ENCODE assay signal across 8 cellular contexts in the genomic region with DNA sequence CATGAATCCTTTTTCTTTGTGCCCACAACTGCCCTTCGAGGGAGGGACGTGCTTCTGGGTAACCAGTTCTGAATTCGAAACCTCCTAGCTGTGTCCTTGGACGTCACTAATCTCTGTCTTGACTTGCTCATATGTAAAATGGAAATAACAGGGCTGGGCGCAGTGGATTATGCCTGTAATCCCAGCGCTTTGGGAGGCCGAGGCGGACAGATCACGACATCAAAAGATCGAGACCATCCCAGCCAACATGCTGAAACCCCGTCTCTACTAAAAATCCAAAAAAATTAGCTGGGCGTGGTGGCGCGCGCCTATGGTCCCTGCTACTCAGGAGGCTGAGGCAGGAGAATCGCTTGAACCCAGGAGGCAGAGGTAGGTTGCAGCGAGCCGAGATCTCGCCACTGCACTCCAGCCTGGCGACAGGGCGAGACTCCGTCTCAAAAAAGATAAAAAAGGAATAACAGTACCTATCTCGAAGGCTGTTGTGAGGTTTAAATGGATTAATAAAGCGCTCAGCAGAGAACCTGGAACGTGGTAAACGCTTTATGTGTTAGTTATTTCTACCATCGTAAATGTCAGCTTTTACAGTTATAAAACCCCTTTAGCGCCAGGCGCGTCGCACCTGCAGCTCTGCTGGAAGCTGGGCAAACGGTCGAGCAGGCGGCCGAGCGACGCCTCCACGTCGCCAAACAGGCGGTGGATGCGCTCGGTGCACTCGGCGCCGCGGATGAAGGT. TPM values are rescaled to one million over a fixed set of nuclear protein-coding genes. Genes with fewer than 3 reads are reported as not detected.
DNase-seq lines count a peak whose midpoint lies in the region; ATAC-seq, FAIRE-seq and TF ChIP-seq lines count a peak whose summit lies in the region.

No MANE protein-coding gene starts in this region.

- peak overlapping the region; percentile 69 for H3K9ac ChIP-seq in muscle layer of colon (ENCODE audit: low read length)

- no peaks in the 10 kb centered on the region for H3K27me3 ChIP-seq in cardiac muscle cell
- H3K27me3 ChIP-seq in muscle layer of colon (ENCODE audit: control insufficient read depth in 1 of 2, insufficient read depth in 2 of 2, low read length in 2 of 2), result no peaks in the 10 kb centered on the region
- no peaks in the 10 kb centered on the region for H3K27me3 ChIP-seq in aorta (ENCODE audit: control insufficient read depth in 1 of 2, insufficient read depth in 2 of 2, low read length in 1 of 2)

- peaks cover 13% of the 10 kb centered on the region for H3K4me1 ChIP-seq in cardiac muscle cell (ENCODE audit: low read depth)
- H3K4me1 ChIP-seq in muscle layer of colon (ENCODE audit: insufficient read depth, low read length), result peaks cover 22% of the 10 kb centered on the region
- no peaks in the 10 kb centered on the region for H3K4me1 ChIP-seq in aorta (ENCODE audit: control insufficient read depth in 1 of 2, insufficient read depth in 2 of 2, low read length in 2 of 2)

- H3K36me3 ChIP-seq in cardiac muscle cell (peaks cover 38% of the 10 kb centered on the region), muscle layer of colon (ENCODE audit: insufficient read depth, low read length) (peaks cover 40% of the 10 kb centered on the region), aorta (ENCODE audit: control insufficient read depth in 1 of 2, insufficient read depth in 2 of 2, low read length in 1 of 2) (peaks cover 3 to 10% of the 10 kb centered on the region in 2 donors)

- TF ChIP-seq CTCF in cardiac muscle cell (IDR thresholded peaks at IDR 0.05; ENCODE audit: low read depth, low read length) (no peak), choroid plexus epithelial cell (conservative IDR thresholded peaks at IDR 0.05; ENCODE audit: low read depth, low read length) (no peak), D721Med (IDR thresholded peaks at IDR 0.05; ENCODE audit: insufficient read depth, missing control alignments) (no peak)

- peak overlapping the region; percentile 85 for H3K27ac ChIP-seq in cardiac muscle cell
- peak overlapping the region; percentile 96 for H3K27ac ChIP-seq in muscle layer of colon (ENCODE audit: low read depth, low read length)
- H3K27ac ChIP-seq in aorta (ENCODE audit: low read depth in 1 of 2, low read length in 2 of 2), result peak overlapping the region; percentile 20 to 30

- no peak for DNase-seq in cardiac muscle cell (ENCODE audit: low read depth in 1 of 2, low spot score in 1 of 2)
- DNase-seq in left ventricle myocardium superior, result no peak
- DNase-seq in choroid plexus epithelial cell (ENCODE audit: low read depth), result no peak
- peak; percentile 40 to 60 for DNase-seq in aorta
- no peak for DNase-seq in NCI-H1417 (lab: John Stamatoyannopoulos, UW)
- DNase-seq in D721Med (ENCODE audit: insufficient read length, low spot score), result no peak

- H3K4me3 ChIP-seq in cardiac muscle cell (peak overlapping the region; percentile 75), choroid plexus epithelial cell (ENCODE audit: low read depth, low read length) (peak overlapping the region; percentile 95), muscle layer of colon (ENCODE audit: low read depth in 1 of 2, low read length in 2 of 2) (peak overlapping the region; percentile 80 to 84), aorta (ENCODE audit: low read length in 2 of 2) (peak overlapping the region; percentile 51 to 65)

- WGBS in aorta, 2 donors, result 20% methylated on average over 46 of the region's 46 CpGs

- no peak for FAIRE-seq in D721Med (lab: Jason Lieb, UNC)

- ATAC-seq in left ventricle myocardium superior (no peak), aorta (ENCODE audit: low FRiP score) (no peak), HG03460 (IDR thresholded peaks at IDR 0.05; ENCODE audit: unreplicated experiment) (no peak)

- no peaks in the 10 kb centered on the region for H3K9me3 ChIP-seq in cardiac muscle cell (ENCODE audit: low read depth)
- no peaks in the 10 kb centered on the region for H3K9me3 ChIP-seq in muscle layer of colon (ENCODE audit: low read length)
- no peaks in the 10 kb centered on the region for H3K9me3 ChIP-seq in aorta (ENCODE audit: control insufficient read depth, low read length)

- intact Hi-C loops in left ventricle myocardium superior (cut with micrococcal nuclease), result no loop called here
- intact Hi-C loops in aorta (cut with DNase I), result no loop called here

RNA-seq across cellular contexts. Expression of a gene that starts 0.6 kb away (rescaled TPM):
- total RNA-seq in cardiac muscle cell (79.2 and 95.3 TPM in 2 replicates), left ventricle myocardium superior (25.9 TPM), aorta (10 to 100 TPM; 21.5 to 29.4 TPM)
- polyA plus RNA-seq in cardiac muscle cell (54.5 and 62.6 TPM in 2 replicates), aorta (10 to 100 TPM in 1 of 2 donors, 1 to 10 TPM in 1; 5.3 to 16.5 TPM)

RNA-seq across cellular contexts. Expression of a gene that starts 0.8 kb away (rescaled TPM):
- total RNA-seq in cardiac muscle cell, result 8.5 and 9.5 TPM in 2 replicates
- polyA plus RNA-seq in cardiac muscle cell, result 23.6 and 26.1 TPM in 2 replicates
- total RNA-seq in left ventricle myocardium superior, result 8.0 TPM
- total RNA-seq in aorta, result 10 to 100 TPM; 11.5 to 21.3 TPM
- 10 to 100 TPM in 1 of 2 donors, 1 to 10 TPM in 1; 7.1 to 14.5 TPM for polyA plus RNA-seq in aorta

RNA-seq across cellular contexts. Expression of a gene that starts 8.3 kb away (rescaled TPM):
- total RNA-seq in cardiac muscle cell (16.1 and 16.7 TPM in 2 replicates), left ventricle myocardium superior (7.2 TPM), aorta (1 to 10 TPM; 5.7 to 6.0 TPM)
- polyA plus RNA-seq in cardiac muscle cell (12.0 and 13.2 TPM in 2 replicates), aorta (1 to 10 TPM; 3.6 to 4.0 TPM)

RNA-seq across cellular contexts. Expression of a gene that starts 12.9 kb away (rescaled TPM):
- 0.69 TPM in 1 of 2 replicates, not detected in the other for total RNA-seq in cardiac muscle cell
- 0.37 and 0.95 TPM in 2 replicates for polyA plus RNA-seq in cardiac muscle cell
- not detected for total RNA-seq in left ventricle myocardium superior
- 1 to 10 TPM in 1 of 2 donors, under 1 TPM in 1; 0.84 to 1.1 TPM for total RNA-seq in aorta
- polyA plus RNA-seq in aorta, result not detected

RNA-seq across cellular contexts. Expression of a gene that starts 27.6 kb away (rescaled TPM):
- total RNA-seq in cardiac muscle cell, result 30.8 and 36.9 TPM in 2 replicates
- 50.7 and 52.2 TPM in 2 replicates for polyA plus RNA-seq in cardiac muscle cell
- 30.3 TPM for total RNA-seq in left ventricle myocardium superior
- total RNA-seq in aorta, result 10 to 100 TPM; 28.6 to 30.0 TPM
- 10 to 100 TPM; 25.4 to 44.6 TPM for polyA plus RNA-seq in aorta

Comparison
In these comparisons a context has a peak if more than half of its experiments do, and no peak if none do; other contexts are left out.
1. DNase-seq: peak in aorta (2 of 2); none in cardiac muscle cell (0 of 2), left ventricle myocardium superior (single experiment), choroid plexus epithelial cell (single experiment), NCI-H1417 (0 of 3) and D721Med (single experiment).
2. H3K27ac ChIP-seq: peak in every context shown above with its lines; median percentile 96 in muscle layer of colon; 85 in cardiac muscle cell; 25 in aorta.
3. Peak in every context shown above with its lines, with median percentiles within 50 percentile points of each other: H3K4me3 ChIP-seq.